In the genomic region with DNA sequence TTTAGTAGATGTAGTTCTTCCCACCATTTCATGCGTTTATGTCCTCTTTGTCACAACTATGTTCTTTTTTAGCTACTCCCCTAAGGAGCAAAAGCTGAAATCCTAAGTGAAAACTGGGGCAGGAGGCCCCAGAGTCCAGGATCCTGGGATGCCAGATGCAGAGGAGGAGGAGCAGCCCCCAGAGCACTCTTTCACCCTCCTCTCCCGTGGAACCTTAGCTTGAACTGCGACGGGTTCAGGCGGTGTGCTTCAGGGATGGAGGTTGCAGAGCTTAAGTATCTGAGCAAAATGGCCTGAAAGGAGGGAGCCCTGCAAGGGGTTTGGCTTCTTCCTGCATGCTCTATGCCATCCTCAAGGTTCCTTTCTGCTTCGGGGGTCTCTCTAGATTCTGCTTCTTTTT, we compare ENCODE assay signal across 32 cellular contexts. TPM values are rescaled to one million over a fixed set of nuclear protein-coding genes. Genes with fewer than 3 reads are reported as not detected.
A peak's percentile ranks its signal among the peaks of the same experiment; 100 is the strongest.
DNase-seq lines count a peak whose midpoint lies in the region; ATAC-seq, FAIRE-seq and TF ChIP-seq lines count a peak whose summit lies in the region.
"Had no signal": no experiment of that assay in that cellular context is flagged by ENCODE, and none has a peak within 500 bp of the region (broad histone marks: within the 10 kb centered on the region; RNA-seq: fewer than 3 reads in every experiment).

No MANE protein-coding gene starts in this region.

- ATAC-seq in CD4-positive, alpha-beta T cell (ENCODE audit: poor library complexity): no peak
- no peak for ATAC-seq in GM23338
- ATAC-seq in K562: no peak
- ATAC-seq in HG02840 (IDR thresholded peaks at IDR 0.05; ENCODE audit: low FRiP score, unreplicated experiment): no peak
- ATAC-seq in HG03196 (IDR thresholded peaks at IDR 0.05; ENCODE audit: unreplicated experiment): no peak
- ATAC-seq in mucosa of descending colon: no peak
- no peak for ATAC-seq in SK-N-SH treated with all-trans-retinoic acid at 6 μM for 48 hours
- ATAC-seq: gastroesophageal sphincter, WTC11 had no signal

- H3K36me3 ChIP-seq in GM23338 (ENCODE audit: insufficient read depth): no peaks in the 10 kb centered on the region
- H3K36me3 ChIP-seq in K562 (ENCODE audit: control insufficient read depth, insufficient read depth, low read length): peaks cover 19% of the 10 kb centered on the region; the same call in 2 of the 3 replicates
- H3K36me3 ChIP-seq in mucosa of descending colon (ENCODE audit: low read depth): no peaks in the 10 kb centered on the region

- H3K9me1 ChIP-seq in K562 (ENCODE audit: control insufficient read depth, insufficient read depth, low read length): no peaks in the 10 kb centered on the region

- H3K9me3 ChIP-seq in CD4-positive, alpha-beta T cell (ENCODE audit: control insufficient read depth, low read length): no peaks in the 10 kb centered on the region
- H3K9me3 ChIP-seq in K562 (replicated peaks; ENCODE audit: control insufficient read depth, insufficient read depth, low read depth, low read length): no peaks in the 10 kb centered on the region
- no peaks in the 10 kb centered on the region for H3K9me3 ChIP-seq in mucosa of descending colon
- H3K9me3 ChIP-seq: ascending aorta, gastroesophageal sphincter, Peyer's patch had no signal

- no peaks in the 10 kb centered on the region; the same call in 1 of the 2 replicates for H4K20me1 ChIP-seq in GM23338 (replicated peaks; ENCODE audit: insufficient read depth)
- H4K20me1 ChIP-seq in K562 (replicated peaks; ENCODE audit: control insufficient read depth, insufficient read depth, low read length): no peaks in the 10 kb centered on the region; the same call in 1 of the 2 replicates

- H3K27me3 Mint-ChIP-seq in CD4-positive, alpha-beta T cell: no peaks in the 10 kb centered on the region
- H3K27me3 Mint-ChIP-seq in GM23338 (ENCODE audit: insufficient read depth, low read depth, poor library complexity) (peaks cover 12% of the 10 kb centered on the region), nephron progenitor cell (ENCODE audit: low read depth, poor library complexity) (peaks cover 3% of the 10 kb centered on the region)
- H3K27me3 Mint-ChIP-seq: activated CD4-positive, alpha-beta T cell treated with anti-CD3 and anti-CD28 coated beads, Interleukin-2, amount 10 ng/mL, durations not matched to agents 7 days and 5 days; activated naive CD8-positive, alpha-beta T cell treated with anti-CD3 and anti-CD28 coated beads for 36 hours; naive B cell had no signal

- CTCF ChIA-PET in CD4-positive, alpha-beta T cell (lab: Charles Lee): no interaction called here
- CTCF ChIA-PET in K562 (lab: Yijun Ruan, JAX; ENCODE audit: low intra/inter-chr PET ratio): no interaction called here

- H3K4me3 Mint-ChIP-seq in CD4-positive, alpha-beta T cell: no peak overlapping the region
- H3K4me3 Mint-ChIP-seq in GM23338: no peak overlapping the region; the same call in 2 of the 3 replicates
- no peak overlapping the region for H3K4me3 Mint-ChIP-seq in nephron progenitor cell
- H3K4me3 Mint-ChIP-seq: activated CD4-positive, alpha-beta T cell treated with anti-CD3 and anti-CD28 coated beads, Interleukin-2, amount 10 ng/mL, durations not matched to agents 7 days and 5 days; activated naive CD8-positive, alpha-beta T cell treated with anti-CD3 and anti-CD28 coated beads for 36 hours; immature natural killer cell; WTC11 had no signal

- BruUV-seq in K562 (replicated peaks; lab: Mats Ljungman, UMichigan): no TSS peak

- H3K9me3 Mint-ChIP-seq in CD4-positive, alpha-beta T cell: no peaks in the 10 kb centered on the region
- H3K9me3 Mint-ChIP-seq in GM23338 (no peaks in the 10 kb centered on the region), nephron progenitor cell (no peaks in the 10 kb centered on the region)
- H3K9me3 Mint-ChIP-seq: activated CD4-positive, alpha-beta T cell treated with anti-CD3 and anti-CD28 coated beads, Interleukin-2, amount 10 ng/mL, durations not matched to agents 7 days and 5 days; activated naive CD8-positive, alpha-beta T cell treated with anti-CD3 and anti-CD28 coated beads for 36 hours; activated T-helper 2 cell treated with anti-CD3 and anti-CD28 coated beads, Interferon-gamma antibody, Interleukin-2, Interleukin-4, amounts not matched to agents 10 μg/mL and 5 μg/mL and 100 μg/mL, durations not matched to agents 14 hours and 24 hours and 36 hours; immature natural killer cell; naive B cell; WTC11 had no signal

- no peak for TF ChIP-seq EP300 in K562 (IDR thresholded peaks at IDR 0.05; ENCODE audit: low read length)

- no peaks in the 10 kb centered on the region for H3K4me1 Mint-ChIP-seq in CD4-positive, alpha-beta T cell (ENCODE audit: low read depth)
- H3K4me1 Mint-ChIP-seq in GM23338: peaks cover 55% of the 10 kb centered on the region
- H3K4me1 Mint-ChIP-seq in nephron progenitor cell: peaks cover 43% of the 10 kb centered on the region
- H3K4me1 Mint-ChIP-seq: activated naive CD8-positive, alpha-beta T cell treated with anti-CD3 and anti-CD28 coated beads for 36 hours; immature natural killer cell had no signal

- TF ChIP-seq POLR2A in K562 (conservative IDR thresholded peaks at IDR 0.05): no peak

- no peaks in the 10 kb centered on the region for H3K27me3 ChIP-seq in CD4-positive, alpha-beta T cell (ENCODE audit: control insufficient read depth, insufficient read depth, low read length)
- no peaks in the 10 kb centered on the region for H3K27me3 ChIP-seq in GM23338 (ENCODE audit: insufficient read depth)
- no peaks in the 10 kb centered on the region for H3K27me3 ChIP-seq in K562 (ENCODE audit: control insufficient read depth in 2 of 2, insufficient read depth in 2 of 2, low read length in 2 of 2)
- H3K27me3 ChIP-seq: ascending aorta, Peyer's patch had no signal

- WGBS in K562 (ENCODE audit: insufficient coverage, low coverage, missing lambda C conversion rate): 46% methylated on average over 6 of the region's 6 CpGs

- DNase-seq in CD4-positive, alpha-beta T cell: no peak
- DNase-seq in GM23338 (ENCODE audit: low spot score) (no peak), K562 (ENCODE audit: extremely low read depth in 1 of 4, low spot score in 3 of 4) (no peak), nephron progenitor cell (no peak), mucosa of descending colon (no peak)
- DNase-seq: ACHN; activated CD4-positive, alpha-beta T cell treated with anti-CD3 and anti-CD28 coated beads, Interleukin-2, amount 10 ng/mL, durations not matched to agents 7 days and 5 days; activated naive CD8-positive, alpha-beta T cell treated with anti-CD3 and anti-CD28 coated beads for 36 hours; hypothalamus; immature natural killer cell; Kasumi-1; naive B cell; NCI-H146; NCI-H2107; NCI-H510A treated with DMSO at 0.1 percent for 48 hours; Peyer's patch; retina; SHP77 treated with DMSO at 0.1 percent for 48 hours; stimulated activated CD4-positive, alpha-beta T cell treated with anti-CD3 and anti-CD28 coated beads, Interleukin-1b, Interleukin-23, amount 100 ng/mL, for 48 hours had no signal

- POLR2A ChIA-PET in CD4-positive, alpha-beta T cell (lab: Charles Lee): interaction anchor here (1.5 kb wide), 1 partner anchor 12 kb away, joined by 5 read pairs; no protein-coding TSS in a partner anchor
- POLR2A ChIA-PET in K562 (lab: Yijun Ruan, JAX): interaction anchor here (0.6 to 5.8 kb wide), 6 partner anchors 9 to 769 kb away, joined by 3 to 27 read pairs (median 6); partner anchors contain the start of gene DEDD

- TF ChIP-seq CTCF in CD4-positive, alpha-beta T cell (IDR thresholded peaks at IDR 0.05): no peak
- TF ChIP-seq CTCF in GM23338 (conservative IDR thresholded peaks at IDR 0.05; ENCODE audit: low read depth in 2 of 2): no peak
- no peak for TF ChIP-seq CTCF in K562 (IDR thresholded peaks at IDR 0.05 in 2 of 3, conservative IDR thresholded peaks at IDR 0.05 in 1 of 3; ENCODE audit: insufficient read depth in 2 of 3, low read depth in 1 of 3, low read length in 3 of 3)
- TF ChIP-seq CTCF in nephron progenitor cell (IDR thresholded peaks at IDR 0.05): no peak
- TF ChIP-seq CTCF in mucosa of descending colon (IDR thresholded peaks at IDR 0.05): no peak

- peaks cover 20% of the 10 kb centered on the region for H3K4me1 ChIP-seq in GM23338 (ENCODE audit: insufficient read depth)
- peaks cover 31 to 50% of the 10 kb centered on the region in 2 experiments for H3K4me1 ChIP-seq in K562 (replicated peaks in 1 of 2; ENCODE audit: control insufficient read depth in 2 of 2, insufficient read depth in 2 of 2, low read length in 2 of 2)
- H3K4me1 ChIP-seq in mucosa of descending colon (ENCODE audit: low read depth): no peaks in the 10 kb centered on the region
- H3K4me1 ChIP-seq: ascending aorta, gastroesophageal sphincter, Peyer's patch had no signal

- 0 out of 2 replicates have a peak, but pooled peaks cover 3% of the 10 kb centered on the region for H3F3A ChIP-seq in GM23338 (replicated peaks; ENCODE audit: low read depth)

- H3K4me2 ChIP-seq in GM23338: no peak overlapping the region
- no peak overlapping the region for H3K4me2 ChIP-seq in K562 (ENCODE audit: insufficient read depth, low read length)
- H3K4me2 ChIP-seq: smooth muscle cell had no signal

- H3K27ac Mint-ChIP-seq in CD4-positive, alpha-beta T cell: peak overlapping the region; percentile 30
- H3K27ac Mint-ChIP-seq in GM23338: peak overlapping the region; percentile 98; the same call in 1 of the 2 replicates
- H3K27ac Mint-ChIP-seq in nephron progenitor cell: peak overlapping the region; percentile 57
- H3K27ac Mint-ChIP-seq: activated CD4-positive, alpha-beta T cell treated with anti-CD3 and anti-CD28 coated beads, Interleukin-2, amount 10 ng/mL, durations not matched to agents 7 days and 5 days; activated naive CD8-positive, alpha-beta T cell treated with anti-CD3 and anti-CD28 coated beads for 36 hours; activated T-helper 2 cell treated with anti-CD3 and anti-CD28 coated beads, Interferon-gamma antibody, Interleukin-2, Interleukin-4, amounts not matched to agents 10 μg/mL and 5 μg/mL and 100 μg/mL, durations not matched to agents 14 hours and 24 hours and 36 hours had no signal

- H2AFZ ChIP-seq in GM23338: no peak overlapping the region
- H2AFZ ChIP-seq in K562 (ENCODE audit: low read depth, low read length): no peak overlapping the region

- FAIRE-seq in K562 (lab: Jason Lieb, UNC): no peak
- FAIRE-seq: endothelial cell of umbilical vein, GM12892 had no signal

- H3K9me2 ChIP-seq in GM23338 (ENCODE audit: insufficient read depth): no peaks in the 10 kb centered on the region

- peaks cover 20% of the 10 kb centered on the region for H3K36me3 Mint-ChIP-seq in CD4-positive, alpha-beta T cell (ENCODE audit: low read depth)
- peaks cover 19% of the 10 kb centered on the region for H3K36me3 Mint-ChIP-seq in GM23338 (ENCODE audit: low read depth)
- H3K36me3 Mint-ChIP-seq in nephron progenitor cell (ENCODE audit: low read depth): peaks cover 12% of the 10 kb centered on the region

- in situ Hi-C loops in K562 (cut with MboI): no loop called here

- no peaks in the 10 kb centered on the region for H3K79me2 ChIP-seq in GM23338 (replicated peaks; ENCODE audit: insufficient read depth)
- no peaks in the 10 kb centered on the region for H3K79me2 ChIP-seq in K562 (ENCODE audit: control insufficient read depth, insufficient read depth, low read length)

- H3K9ac ChIP-seq in K562 (ENCODE audit: insufficient read depth in 1 of 2, low read depth in 2 of 2, low read length in 2 of 2): peak overlapping the region in 1 of 2 experiments; percentile 16; a peak in 1 of 4 replicates

- no peak overlapping the region for H3K27ac ChIP-seq in CD4-positive, alpha-beta T cell (ENCODE audit: low read depth, low read length)
- no peak overlapping the region for H3K27ac ChIP-seq in GM23338 (ENCODE audit: low read depth)
- peak overlapping the region; percentile 73; the same call in 1 of the 3 replicates for H3K27ac ChIP-seq in K562 (ENCODE audit: extremely low read depth, low read depth, low read length)
- H3K27ac ChIP-seq: ascending aorta, gastroesophageal sphincter, Peyer's patch had no signal

- intact Hi-C loops in CD4-positive, alpha-beta T cell (cut with DNase I, micrococcal nuclease): no loop called here
- intact Hi-C loops in K562 (cut with micrococcal nuclease): loop anchor here (2.0 kb wide), 1 partner anchor 13 kb away; no protein-coding TSS in a partner anchor
- intact Hi-C loops in mucosa of descending colon (cut with DNase I, micrococcal nuclease): no loop called here

- TF ChIP-seq RAD21 in K562 (CRISPR knock-in tag; conservative IDR thresholded peaks at IDR 0.05 in 1 of 2, IDR thresholded peaks at IDR 0.05 in 1 of 2): no peak

- no peak overlapping the region for H3K4me3 ChIP-seq in GM23338
- H3K4me3 ChIP-seq in K562: no peak overlapping the region
- no peak overlapping the region for H3K4me3 ChIP-seq in mucosa of descending colon
- H3K4me3 ChIP-seq: ascending aorta, gastroesophageal sphincter, Peyer's patch, smooth muscle cell had no signal

RNA-seq across cellular contexts. Expression of gene NHLH1, which starts 2.9 kb away (rescaled TPM):
- total RNA-seq in CD4-positive, alpha-beta T cell: under 1 TPM in 1 of 2 experiments, not detected in 1; 0.08 TPM
- 0.50 and 0.69 TPM in 2 replicates for total RNA-seq in GM23338 (2014; rRNA removed; shearing (Covaris generic))
- polyA plus RNA-seq in GM23338 (2016; fragmentation: Nextera tagmentation; extraction: Ambion mirVana) (0.78 and 0.89 TPM in 2 replicates), K562 (2011; rRNA removed) (0.29 and 0.57 TPM in 2 replicates), K562 (2014; fragmentation: Illumina TruSeq; extraction: Trizol) (0.88 and 1.0 TPM in 2 replicates), K562 (2014; fragmentation: Nextera tagmentation; extraction: Ambion mirVana) (under 1 TPM; 0.20 to 0.37 TPM), K562 (2014; rRNA removed) (1.3 and 1.4 TPM in 2 replicates)
- total RNA-seq in K562 (2011; cell fraction: chromatin; rRNA removed; ENCODE audit: low replicate concordance): 1.5 and 2.6 TPM in 2 replicates
- total RNA-seq in K562 (2011; cell fraction: nucleolus; rRNA removed): 1.3 and 2.0 TPM in 2 replicates
- 2.5 and 2.9 TPM in 2 replicates for total RNA-seq in K562 (2011; cell fraction: nucleoplasm; rRNA removed)
- total RNA-seq in K562 (2014; rRNA removed) (0.09 and 0.16 TPM in 2 replicates), K562 (2014; rRNA removed; fragmentation: Illumina TruSeq; extraction: Trizol) (0.33 and 0.35 TPM in 2 replicates), K562 (2015; rRNA removed; fragmentation: Illumina TruSeq; extraction: Trizol) (not detected in 2 replicates), K562 (2021) (0.78 and 0.84 TPM in 2 replicates), mucosa of descending colon (under 1 TPM; 0.14 to 0.16 (median 0.14) TPM)
- polyA plus RNA-seq in K562 (2011; cell fraction: cytosol; rRNA removed): 0.40 and 0.71 TPM in 2 replicates
- 1.2 and 1.4 TPM in 2 replicates for polyA plus RNA-seq in K562 (2011; cell fraction: nucleus; rRNA removed)
- 0.31 and 1.6 TPM in 2 replicates for polyA plus RNA-seq in K562 (2012)
- 0.21 and 0.25 TPM in 2 replicates for polyA minus RNA-seq in K562 (2011; rRNA and poly(A)+ RNA removed)
- polyA minus RNA-seq in K562 (2011; cell fraction: cytosol; rRNA and poly(A)+ RNA removed): 0.46 TPM in 1 of 2 replicates, not detected in the other
- 0.40 and 0.78 TPM in 2 replicates for polyA minus RNA-seq in K562 (2011; cell fraction: nucleus; rRNA and poly(A)+ RNA removed)
- total RNA-seq: ascending aorta, cardiac septum, fibroblast of lung, gastroesophageal sphincter, osteoblast, smooth muscle cell had no signal
- polyA plus RNA-seq: immature natural killer cell had no signal

RNA-seq across cellular contexts. Expression of gene NCSTN, which starts 20.8 kb away (rescaled TPM):
- 10 to 100 TPM; 54.9 to 56.6 TPM for total RNA-seq in CD4-positive, alpha-beta T cell
- 45.9 and 47.5 TPM in 2 replicates for total RNA-seq in GM23338 (2014; rRNA removed; shearing (Covaris generic))
- 36.0 and 37.4 TPM in 2 replicates for polyA plus RNA-seq in GM23338 (2016; fragmentation: Nextera tagmentation; extraction: Ambion mirVana)
- total RNA-seq in K562 (2011; cell fraction: chromatin; rRNA removed; ENCODE audit: low replicate concordance): 203 and 289 TPM in 2 replicates
- total RNA-seq in K562 (2011; cell fraction: nucleolus; rRNA removed): 237 and 279 TPM in 2 replicates
- total RNA-seq in K562 (2011; cell fraction: nucleoplasm; rRNA removed): 253 and 291 TPM in 2 replicates
- 21.3 and 27.3 TPM in 2 replicates for total RNA-seq in K562 (2014; rRNA removed)
- total RNA-seq in K562 (2014; rRNA removed; fragmentation: Illumina TruSeq; extraction: Trizol): 34.9 and 35.8 TPM in 2 replicates
- 37.2 and 42.3 TPM in 2 replicates for total RNA-seq in K562 (2015; rRNA removed; fragmentation: Illumina TruSeq; extraction: Trizol)
- total RNA-seq in K562 (2021): 54.1 and 57.9 TPM in 2 replicates
- polyA plus RNA-seq in K562 (2011; rRNA removed): 64.3 and 104 TPM in 2 replicates
- polyA plus RNA-seq in K562 (2011; cell fraction: cytosol; rRNA removed): 103 and 114 TPM in 2 replicates
- 178 and 195 TPM in 2 replicates for polyA plus RNA-seq in K562 (2011; cell fraction: nucleus; rRNA removed)
- polyA plus RNA-seq in K562 (2012): 46.6 and 93.0 TPM in 2 replicates
- polyA plus RNA-seq in K562 (2014; fragmentation: Illumina TruSeq; extraction: Trizol): 75.9 and 91.1 TPM in 2 replicates
- polyA plus RNA-seq in K562 (2014; fragmentation: Nextera tagmentation; extraction: Ambion mirVana): 10 to 100 TPM; 46.0 to 68.7 TPM
- 55.3 and 60.7 TPM in 2 replicates for polyA plus RNA-seq in K562 (2014; rRNA removed)
- 85.4 and 89.2 TPM in 2 replicates for polyA minus RNA-seq in K562 (2011; rRNA and poly(A)+ RNA removed)
- polyA minus RNA-seq in K562 (2011; cell fraction: cytosol; rRNA and poly(A)+ RNA removed): 40.9 and 45.8 TPM in 2 replicates
- 56.5 and 78.1 TPM in 2 replicates for polyA minus RNA-seq in K562 (2011; cell fraction: nucleus; rRNA and poly(A)+ RNA removed)
- 100 to 1,000 TPM in 1 of 3 donors, 10 to 100 TPM in 2; 70.4 to 104 (median 95.8) TPM for total RNA-seq in mucosa of descending colon

RNA-seq across cellular contexts. Expression of gene COPA, which starts 20.9 kb away (rescaled TPM):
- 100 to 1,000 TPM in 1 of 2 experiments, 10 to 100 TPM in 1; 95.0 to 107 TPM for total RNA-seq in CD4-positive, alpha-beta T cell
- total RNA-seq in GM23338 (2014; rRNA removed; shearing (Covaris generic)): 87.1 and 104 TPM in 2 replicates
- polyA plus RNA-seq in GM23338 (2016; fragmentation: Nextera tagmentation; extraction: Ambion mirVana) (52.1 and 58.2 TPM in 2 replicates), K562 (2011; rRNA removed) (222 and 236 TPM in 2 replicates), K562 (2014; fragmentation: Illumina TruSeq; extraction: Trizol) (119 and 154 TPM in 2 replicates), K562 (2014; fragmentation: Nextera tagmentation; extraction: Ambion mirVana) (100 to 1,000 TPM in 1 of 2 experiments, 10 to 100 TPM in 1; 49.8 to 123 TPM), K562 (2014; rRNA removed) (99.5 and 125 TPM in 2 replicates)
- total RNA-seq in K562 (2011; cell fraction: chromatin; rRNA removed; ENCODE audit: low replicate concordance): 224 and 416 TPM in 2 replicates
- total RNA-seq in K562 (2011; cell fraction: nucleolus; rRNA removed): 117 and 133 TPM in 2 replicates
- total RNA-seq in K562 (2011; cell fraction: nucleoplasm; rRNA removed): 151 and 175 TPM in 2 replicates
- total RNA-seq in K562 (2014; rRNA removed) (93.5 and 121 TPM in 2 replicates), K562 (2014; rRNA removed; fragmentation: Illumina TruSeq; extraction: Trizol) (79.9 and 92.1 TPM in 2 replicates), K562 (2015; rRNA removed; fragmentation: Illumina TruSeq; extraction: Trizol) (73.1 and 80.7 TPM in 2 replicates), K562 (2021) (102 and 110 TPM in 2 replicates), mucosa of descending colon (100 to 1,000 TPM; 141 to 165 (median 151) TPM)
- polyA plus RNA-seq in K562 (2011; cell fraction: cytosol; rRNA removed): 140 and 207 TPM in 2 replicates
- 79.0 and 109 TPM in 2 replicates for polyA plus RNA-seq in K562 (2011; cell fraction: nucleus; rRNA removed)
- polyA plus RNA-seq in K562 (2012): 107 and 187 TPM in 2 replicates
- 382 and 419 TPM in 2 replicates for polyA minus RNA-seq in K562 (2011; rRNA and poly(A)+ RNA removed)
- 161 and 169 TPM in 2 replicates for polyA minus RNA-seq in K562 (2011; cell fraction: cytosol; rRNA and poly(A)+ RNA removed)
- 73.5 and 122 TPM in 2 replicates for polyA minus RNA-seq in K562 (2011; cell fraction: nucleus; rRNA and poly(A)+ RNA removed)

RNA-seq across cellular contexts. Expression of gene VANGL2, which starts 36.4 kb away (rescaled TPM):
- not detected for total RNA-seq in CD4-positive, alpha-beta T cell
- total RNA-seq in GM23338 (2014; rRNA removed; shearing (Covaris generic)): 42.8 and 51.3 TPM in 2 replicates
- polyA plus RNA-seq in GM23338 (2016; fragmentation: Nextera tagmentation; extraction: Ambion mirVana): 16.8 and 17.7 TPM in 2 replicates
- total RNA-seq in K562 (2011; cell fraction: chromatin; rRNA removed; ENCODE audit: low replicate concordance): 3.7 and 6.1 TPM in 2 replicates
- 3.4 and 4.8 TPM in 2 replicates for total RNA-seq in K562 (2011; cell fraction: nucleolus; rRNA removed)
- total RNA-seq in K562 (2011; cell fraction: nucleoplasm; rRNA removed): 6.5 and 8.4 TPM in 2 replicates
- 0.82 and 1.1 TPM in 2 replicates for total RNA-seq in K562 (2014; rRNA removed)
- total RNA-seq in K562 (2014; rRNA removed; fragmentation: Illumina TruSeq; extraction: Trizol): 0.95 and 1.1 TPM in 2 replicates
- 0.98 and 1.1 TPM in 2 replicates for total RNA-seq in K562 (2015; rRNA removed; fragmentation: Illumina TruSeq; extraction: Trizol)
- 3.4 and 3.8 TPM in 2 replicates for total RNA-seq in K562 (2021)
- polyA plus RNA-seq in K562 (2011; rRNA removed): 4.0 and 4.4 TPM in 2 replicates
- 6.2 and 6.4 TPM in 2 replicates for polyA plus RNA-seq in K562 (2011; cell fraction: cytosol; rRNA removed)
- polyA plus RNA-seq in K562 (2011; cell fraction: nucleus; rRNA removed): 7.2 and 10.3 TPM in 2 replicates
- 2.0 and 3.4 TPM in 2 replicates for polyA plus RNA-seq in K562 (2012)
- polyA plus RNA-seq in K562 (2014; fragmentation: Illumina TruSeq; extraction: Trizol): 3.5 TPM in 2 replicates
- under 1 TPM; 0.28 to 0.42 TPM for polyA plus RNA-seq in K562 (2014; fragmentation: Nextera tagmentation; extraction: Ambion mirVana)
- 3.7 and 3.9 TPM in 2 replicates for polyA plus RNA-seq in K562 (2014; rRNA removed)
- polyA minus RNA-seq in K562 (2011; rRNA and poly(A)+ RNA removed): 2.5 and 3.3 TPM in 2 replicates
- polyA minus RNA-seq in K562 (2011; cell fraction: cytosol; rRNA and poly(A)+ RNA removed): 1.5 and 2.5 TPM in 2 replicates
- polyA minus RNA-seq in K562 (2011; cell fraction: nucleus; rRNA and poly(A)+ RNA removed): 1.1 and 1.3 TPM in 2 replicates
- total RNA-seq in mucosa of descending colon: 1 to 10 TPM; 5.2 to 8.9 (median 8.7) TPM
- total RNA-seq: activated T-helper 2 cell treated with anti-CD3 and anti-CD28 coated beads, Interferon-gamma antibody, Interleukin-2, Interleukin-4, amounts not matched to agents 10 μg/mL and 5 μg/mL and 100 μg/mL, durations not matched to agents 14 hours and 24 hours and 36 hours; endothelial cell of umbilical vein; fibroblast of lung; osteoblast had no signal
- polyA plus RNA-seq: immature natural killer cell had no signal

Comparison
In these comparisons a context has a peak if more than half of its experiments do, and no peak if none do; other contexts are left out.
1. H3K27ac Mint-ChIP-seq: peak in every context shown above with its lines; median percentile 98 in GM23338; 57 in nephron progenitor cell; 30 in CD4-positive, alpha-beta T cell.